ENCODE assay signal across 1 cellular context in genomic region chr9:18795947-18796705, GRCh38.
TF ChIP-seq lines count a peak whose summit lies in the region.

No MANE protein-coding gene starts in this region.

TF ChIP-seq in SK-N-SH, 30 proteins besides CTCF, POLR2A, EP300 and RAD21 (continued from another document):
- TF ChIP-seq, protein P1, sequence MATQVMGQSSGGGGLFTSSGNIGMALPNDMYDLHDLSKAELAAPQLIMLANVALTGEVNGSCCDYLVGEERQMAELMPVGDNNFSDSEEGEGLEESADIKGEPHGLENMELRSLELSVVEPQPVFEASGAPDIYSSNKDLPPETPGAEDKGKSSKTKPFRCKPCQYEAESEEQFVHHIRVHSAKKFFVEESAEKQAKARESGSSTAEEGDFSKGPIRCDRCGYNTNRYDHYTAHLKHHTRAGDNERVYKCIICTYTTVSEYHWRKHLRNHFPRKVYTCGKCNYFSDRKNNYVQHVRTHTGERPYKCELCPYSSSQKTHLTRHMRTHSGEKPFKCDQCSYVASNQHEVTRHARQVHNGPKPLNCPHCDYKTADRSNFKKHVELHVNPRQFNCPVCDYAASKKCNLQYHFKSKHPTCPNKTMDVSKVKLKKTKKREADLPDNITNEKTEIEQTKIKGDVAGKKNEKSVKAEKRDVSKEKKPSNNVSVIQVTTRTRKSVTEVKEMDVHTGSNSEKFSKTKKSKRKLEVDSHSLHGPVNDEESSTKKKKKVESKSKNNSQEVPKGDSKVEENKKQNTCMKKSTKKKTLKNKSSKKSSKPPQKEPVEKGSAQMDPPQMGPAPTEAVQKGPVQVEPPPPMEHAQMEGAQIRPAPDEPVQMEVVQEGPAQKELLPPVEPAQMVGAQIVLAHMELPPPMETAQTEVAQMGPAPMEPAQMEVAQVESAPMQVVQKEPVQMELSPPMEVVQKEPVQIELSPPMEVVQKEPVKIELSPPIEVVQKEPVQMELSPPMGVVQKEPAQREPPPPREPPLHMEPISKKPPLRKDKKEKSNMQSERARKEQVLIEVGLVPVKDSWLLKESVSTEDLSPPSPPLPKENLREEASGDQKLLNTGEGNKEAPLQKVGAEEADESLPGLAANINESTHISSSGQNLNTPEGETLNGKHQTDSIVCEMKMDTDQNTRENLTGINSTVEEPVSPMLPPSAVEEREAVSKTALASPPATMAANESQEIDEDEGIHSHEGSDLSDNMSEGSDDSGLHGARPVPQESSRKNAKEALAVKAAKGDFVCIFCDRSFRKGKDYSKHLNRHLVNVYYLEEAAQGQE (IDR thresholded peaks at IDR 0.05; ENCODE audit: low read depth, low read length), result no peak
- TF ChIP-seq POLR2AphosphoS5 (IDR thresholded peaks at IDR 0.05; ENCODE audit: low read depth, low read length) (0 out of 2 replicates have a peak, but pooled peaks have one; percentile 34), NFIC (IDR thresholded peaks at IDR 0.05; ENCODE audit: borderline replicate concordance) (peak; percentile 31; the same call in 1 of the 2 replicates), MAX (IDR thresholded peaks at IDR 0.05; ENCODE audit: low read depth) (no peak), ELF1 (IDR thresholded peaks at IDR 0.05) (no peak), TCF12 (IDR thresholded peaks at IDR 0.05) (peak; percentile 77), FOSL2 (IDR thresholded peaks at IDR 0.05; ENCODE audit: borderline replicate concordance, low read depth) (no peak), TEAD4 (IDR thresholded peaks at IDR 0.05; ENCODE audit: borderline replicate concordance, insufficient read depth) (peak; percentile 41; the same call in 1 of the 2 replicates), SMC3 (IDR thresholded peaks at IDR 0.05; ENCODE audit: low read depth, low read length) (no peak), IRF3 (IDR thresholded peaks at IDR 0.05; ENCODE audit: low read depth, low read length) (no peak), NRF1 (IDR thresholded peaks at IDR 0.05; ENCODE audit: low read depth, low read length) (no peak), FOXM1 (IDR thresholded peaks at IDR 0.05; ENCODE audit: low read depth) (peak; percentile 34; the same call in 1 of the 2 replicates), MXI1 (IDR thresholded peaks at IDR 0.05; ENCODE audit: low read depth, low read length) (no peak), TAF1 (IDR thresholded peaks at IDR 0.05; ENCODE audit: borderline replicate concordance, low read depth, low read length) (no peak), RXRA (IDR thresholded peaks at IDR 0.05; ENCODE audit: borderline replicate concordance, low read depth) (no peak)
- TF ChIP-seq, protein P2, sequence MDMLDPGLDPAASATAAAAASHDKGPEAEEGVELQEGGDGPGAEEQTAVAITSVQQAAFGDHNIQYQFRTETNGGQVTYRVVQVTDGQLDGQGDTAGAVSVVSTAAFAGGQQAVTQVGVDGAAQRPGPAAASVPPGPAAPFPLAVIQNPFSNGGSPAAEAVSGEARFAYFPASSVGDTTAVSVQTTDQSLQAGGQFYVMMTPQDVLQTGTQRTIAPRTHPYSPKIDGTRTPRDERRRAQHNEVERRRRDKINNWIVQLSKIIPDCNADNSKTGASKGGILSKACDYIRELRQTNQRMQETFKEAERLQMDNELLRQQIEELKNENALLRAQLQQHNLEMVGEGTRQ (IDR thresholded peaks at IDR 0.05; ENCODE audit: borderline replicate concordance, low read depth, low read length), result no peak
- TF ChIP-seq, protein P3, sequence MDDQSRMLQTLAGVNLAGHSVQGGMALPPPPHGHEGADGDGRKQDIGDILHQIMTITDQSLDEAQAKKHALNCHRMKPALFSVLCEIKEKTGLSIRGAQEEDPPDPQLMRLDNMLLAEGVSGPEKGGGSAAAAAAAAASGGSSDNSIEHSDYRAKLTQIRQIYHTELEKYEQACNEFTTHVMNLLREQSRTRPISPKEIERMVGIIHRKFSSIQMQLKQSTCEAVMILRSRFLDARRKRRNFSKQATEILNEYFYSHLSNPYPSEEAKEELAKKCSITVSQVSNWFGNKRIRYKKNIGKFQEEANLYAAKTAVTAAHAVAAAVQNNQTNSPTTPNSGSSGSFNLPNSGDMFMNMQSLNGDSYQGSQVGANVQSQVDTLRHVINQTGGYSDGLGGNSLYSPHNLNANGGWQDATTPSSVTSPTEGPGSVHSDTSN (IDR thresholded peaks at IDR 0.05), result peak; percentile 63
